Comparison of ENCODE assay signal across 34 cellular contexts in the genomic region with DNA sequence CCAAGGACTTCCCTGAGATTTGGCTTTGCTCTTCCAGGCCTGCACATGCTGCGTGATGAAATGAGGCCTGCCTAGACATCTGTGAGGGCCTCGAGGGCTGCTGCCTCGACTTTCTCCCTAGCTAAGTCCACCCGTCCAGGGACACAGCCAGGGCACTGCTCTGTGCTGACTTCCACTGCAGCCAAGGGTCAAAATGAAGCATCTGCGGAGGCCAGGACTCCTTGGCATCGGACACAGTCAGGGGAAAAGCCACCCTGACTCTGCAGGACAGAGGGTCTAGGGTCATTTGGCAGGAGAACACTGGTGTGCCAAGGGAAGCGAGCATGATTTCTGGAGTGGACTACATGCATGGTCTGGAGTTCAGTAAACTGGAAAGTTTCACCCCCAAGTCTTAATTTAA. TPM values are rescaled to one million over a fixed set of nuclear protein-coding genes. Genes with fewer than 3 reads are reported as not detected.
DNase-seq lines count a peak whose midpoint lies in the region; ATAC-seq, FAIRE-seq and TF ChIP-seq lines count a peak whose summit lies in the region.
"Had no signal": no experiment of that assay in that cellular context is flagged by ENCODE, and none has a peak within 500 bp of the region (broad histone marks: within the 10 kb centered on the region; RNA-seq: fewer than 3 reads in every experiment).

No MANE protein-coding gene starts in this region.

- no peak for DNase-seq in MCF 10A (ENCODE audit: unreplicated experiment)
- no peak for DNase-seq in breast epithelium (ENCODE audit: low spot score in 2 of 2)
- no peak for DNase-seq in K562 (ENCODE audit: extremely low read depth in 1 of 4, low spot score in 3 of 4)
- no peak for DNase-seq in memory B cell (ENCODE audit: low spot score in 2 of 2)
- DNase-seq in activated CD8-positive, alpha-beta memory T cell treated with anti-CD3 and anti-CD28 coated beads for 24 hours: no peak
- no peak for DNase-seq in nephron progenitor cell
- DNase-seq in activated naive CD4-positive, alpha-beta T cell treated with anti-CD3 and anti-CD28 coated beads for 36 hours: no peak
- DNase-seq in natural killer cell: no peak
- DNase-seq: activated CD4-positive, alpha-beta T cell treated with anti-CD3 and anti-CD28 coated beads for 1 hour; activated CD8-positive, alpha-beta T cell treated with anti-CD3 and anti-CD28 coated beads for 36 hours; activated gamma-delta T cell treated with Interleukin-2 at 50 U/mL for 16 hours; BE2C; body of pancreas; DMS53; effector CD8-positive, alpha-beta T cell; foreskin fibroblast; kidney glomerular epithelial cell; NCI-H1436; NCI-H2081 treated with DMSO at 0.1 percent for 48 hours; NCI-H226; NCI-H69; stimulated activated naive CD4-positive, alpha-beta T cell treated with Interleukin-2 at 50 U/mL for 16 hours; T-helper 17 cell; uterus had no signal

- intact Hi-C loops in MCF 10A (cut with micrococcal nuclease) (no loop called here), breast epithelium (cut with DNase I; ENCODE audit: low total_unique reads) (no loop called here), K562 (cut with micrococcal nuclease) (no loop called here), natural killer cell (cut with micrococcal nuclease) (no loop called here)
- intact Hi-C loops in activated naive CD4-positive, alpha-beta T cell treated with anti-CD3 and anti-CD28 coated beads for 36 hours (cut with micrococcal nuclease): no loop called here

- H3K9me3 Mint-ChIP-seq in MCF 10A (ENCODE audit: unreplicated experiment) (no peaks in the 10 kb centered on the region), memory B cell (no peaks in the 10 kb centered on the region), nephron progenitor cell (no peaks in the 10 kb centered on the region), natural killer cell (no peaks in the 10 kb centered on the region)
- H3K9me3 Mint-ChIP-seq in activated naive CD4-positive, alpha-beta T cell treated with anti-CD3 and anti-CD28 coated beads for 36 hours: no peaks in the 10 kb centered on the region
- H3K9me3 Mint-ChIP-seq: activated CD8-positive, alpha-beta T cell treated with anti-CD3 and anti-CD28 coated beads for 36 hours; neural crest cell had no signal

- no peak for TF ChIP-seq RAD21 in K562 (CRISPR knock-in tag; conservative IDR thresholded peaks at IDR 0.05 in 1 of 2, IDR thresholded peaks at IDR 0.05 in 1 of 2)

- H3K27ac ChIP-seq in breast epithelium: no peak overlapping the region
- no peak overlapping the region for H3K27ac ChIP-seq in K562 (ENCODE audit: extremely low read depth, low read depth, low read length)
- H3K27ac ChIP-seq: A549, body of pancreas, heart left ventricle, KMS-11, uterus had no signal

- TF ChIP-seq POLR2A in breast epithelium (IDR thresholded peaks at IDR 0.05) (no peak), K562 (conservative IDR thresholded peaks at IDR 0.05) (no peak)

- no peak for TF ChIP-seq EP300 in K562 (IDR thresholded peaks at IDR 0.05; ENCODE audit: low read length)

- peak; percentile 1; the same call in 2 of the 3 replicates for ATAC-seq in K562
- no peak for ATAC-seq in memory B cell (ENCODE audit: low read depth)
- no peak for ATAC-seq in natural killer cell
- ATAC-seq: A549, body of pancreas, esophagus mucosa, sciatic nerve, SK-N-SH treated with all-trans-retinoic acid at 6 μM for 48 hours, T-helper 17 cell had no signal

- in situ Hi-C loops in K562 (cut with MboI): no loop called here

- WGBS in K562 (ENCODE audit: insufficient coverage, low coverage, missing lambda C conversion rate): 72% methylated on average over 6 of the region's 7 CpGs

- H2AFZ ChIP-seq in K562 (ENCODE audit: low read depth, low read length): no peak overlapping the region

- no peak overlapping the region for H3K4me2 ChIP-seq in K562 (ENCODE audit: insufficient read depth, low read length)
- H3K4me2 ChIP-seq: A549, KMS-11 had no signal

- no peaks in the 10 kb centered on the region for H3K27me3 Mint-ChIP-seq in MCF 10A (ENCODE audit: insufficient read depth, unreplicated experiment)
- H3K27me3 Mint-ChIP-seq in memory B cell: no peaks in the 10 kb centered on the region
- no peaks in the 10 kb centered on the region for H3K27me3 Mint-ChIP-seq in nephron progenitor cell (ENCODE audit: low read depth, poor library complexity)
- no peaks in the 10 kb centered on the region for H3K27me3 Mint-ChIP-seq in activated naive CD4-positive, alpha-beta T cell treated with anti-CD3 and anti-CD28 coated beads for 36 hours (ENCODE audit: low read depth)
- no peaks in the 10 kb centered on the region for H3K27me3 Mint-ChIP-seq in natural killer cell (ENCODE audit: low read depth in 2 of 2)
- H3K27me3 Mint-ChIP-seq: activated CD8-positive, alpha-beta T cell treated with anti-CD3 and anti-CD28 coated beads for 36 hours; T-helper 17 cell had no signal

- no peaks in the 10 kb centered on the region for H3K27me3 ChIP-seq in breast epithelium
- no peaks in the 10 kb centered on the region for H3K27me3 ChIP-seq in K562 (ENCODE audit: control insufficient read depth in 2 of 2, insufficient read depth in 2 of 2, low read length in 2 of 2)
- H3K27me3 ChIP-seq: BE2C, body of pancreas, heart left ventricle, uterus had no signal

- H3K4me3 Mint-ChIP-seq in MCF 10A (ENCODE audit: unreplicated experiment) (no peak overlapping the region), memory B cell (no peak overlapping the region), nephron progenitor cell (no peak overlapping the region), natural killer cell (no peak overlapping the region)
- H3K4me3 Mint-ChIP-seq in activated naive CD4-positive, alpha-beta T cell treated with anti-CD3 and anti-CD28 coated beads for 36 hours: no peak overlapping the region
- H3K4me3 Mint-ChIP-seq: activated CD8-positive, alpha-beta T cell treated with anti-CD3 and anti-CD28 coated beads for 36 hours; neural crest cell; T-helper 17 cell had no signal

- POLR2A ChIA-PET in MCF 10A (lab: Yijun Ruan, JAX) (no interaction called here), K562 (lab: Yijun Ruan, JAX) (interaction anchor here (0.6 to 5.7 kb wide), 5 partner anchors 10 to 276 kb away, joined by 3 to 29 read pairs (median 4); partner anchors contain the start of gene SLC25A47)

- no peaks in the 10 kb centered on the region for H3K9me1 ChIP-seq in K562 (ENCODE audit: control insufficient read depth, insufficient read depth, low read length)

- H3K79me2 ChIP-seq in K562 (ENCODE audit: control insufficient read depth, insufficient read depth, low read length): no peaks in the 10 kb centered on the region

- H3K36me3 Mint-ChIP-seq in MCF 10A (ENCODE audit: insufficient read depth, unreplicated experiment) (peaks cover 38% of the 10 kb centered on the region), memory B cell (peaks cover 13% of the 10 kb centered on the region), nephron progenitor cell (ENCODE audit: low read depth) (peaks cover 30% of the 10 kb centered on the region), natural killer cell (no peaks in the 10 kb centered on the region)
- peaks cover 42% of the 10 kb centered on the region for H3K36me3 Mint-ChIP-seq in activated naive CD4-positive, alpha-beta T cell treated with anti-CD3 and anti-CD28 coated beads for 36 hours (ENCODE audit: low read depth)

- H3K4me3 ChIP-seq in breast epithelium (no peak overlapping the region), K562 (no peak overlapping the region)
- H3K4me3 ChIP-seq: A549, body of pancreas, HAP-1, heart left ventricle, uterus had no signal

- no peaks in the 10 kb centered on the region for H3K36me3 ChIP-seq in breast epithelium
- peaks cover 41% of the 10 kb centered on the region; the same call in 2 of the 3 replicates for H3K36me3 ChIP-seq in K562 (ENCODE audit: control insufficient read depth, insufficient read depth, low read length)
- H3K36me3 ChIP-seq: uterus had no signal

- FAIRE-seq in K562 (lab: Jason Lieb, UNC): no peak
- FAIRE-seq: A549, G401.6 had no signal

- CTCF ChIA-PET in MCF 10A (lab: Yijun Ruan, JAX) (no interaction called here), K562 (lab: Yijun Ruan, JAX; ENCODE audit: low intra/inter-chr PET ratio) (no interaction called here)
- CTCF ChIA-PET in activated naive CD4-positive, alpha-beta T cell treated with anti-CD3 and anti-CD28 coated beads for 36 hours (lab: Charles Lee): interaction anchor here (0.9 to 1.1 kb wide), 2 partner anchors 12 to 28 kb away, joined by 3 read pairs; no protein-coding TSS in a partner anchor

- no peak for TF ChIP-seq CTCF in MCF 10A (IDR thresholded peaks at IDR 0.05; ENCODE audit: unreplicated experiment)
- no peak for TF ChIP-seq CTCF in breast epithelium (IDR thresholded peaks at IDR 0.05)
- TF ChIP-seq CTCF in K562 (IDR thresholded peaks at IDR 0.05 in 2 of 3, conservative IDR thresholded peaks at IDR 0.05 in 1 of 3; ENCODE audit: insufficient read depth in 2 of 3, low read depth in 1 of 3, low read length in 3 of 3): no peak
- TF ChIP-seq CTCF in nephron progenitor cell (IDR thresholded peaks at IDR 0.05): no peak
- no peak for TF ChIP-seq CTCF in natural killer cell (IDR thresholded peaks at IDR 0.05)

- H3K9ac ChIP-seq in K562 (ENCODE audit: insufficient read depth in 1 of 2, low read depth in 2 of 2, low read length in 2 of 2): no peak overlapping the region
- H3K9ac ChIP-seq: KMS-11 had no signal

- no peaks in the 10 kb centered on the region for H3K4me1 Mint-ChIP-seq in MCF 10A (ENCODE audit: insufficient read depth, unreplicated experiment)
- no peaks in the 10 kb centered on the region for H3K4me1 Mint-ChIP-seq in memory B cell
- H3K4me1 Mint-ChIP-seq in nephron progenitor cell: peaks cover 29% of the 10 kb centered on the region
- peaks cover 12% of the 10 kb centered on the region for H3K4me1 Mint-ChIP-seq in activated naive CD4-positive, alpha-beta T cell treated with anti-CD3 and anti-CD28 coated beads for 36 hours (ENCODE audit: low read depth)
- H3K4me1 Mint-ChIP-seq in natural killer cell: no peaks in the 10 kb centered on the region
- H3K4me1 Mint-ChIP-seq: neural crest cell had no signal

- peaks cover 9% of the 10 kb centered on the region; the same call in 1 of the 2 replicates for H4K20me1 ChIP-seq in K562 (replicated peaks; ENCODE audit: control insufficient read depth, insufficient read depth, low read length)

- H3K4me1 ChIP-seq in breast epithelium (no peaks in the 10 kb centered on the region), K562 (replicated peaks in 1 of 2; ENCODE audit: control insufficient read depth in 2 of 2, insufficient read depth in 2 of 2, low read length in 2 of 2) (peaks cover 0 to 21% of the 10 kb centered on the region in 2 experiments; a peak in 2 of 5 replicates)
- H3K4me1 ChIP-seq: A549, BE2C, HAP-1, heart left ventricle, uterus had no signal

- BruUV-seq in MCF 10A (replicated peaks; lab: Mats Ljungman, UMichigan): TSS peak; percentile 83
- BruUV-seq in K562 (replicated peaks; lab: Mats Ljungman, UMichigan): TSS peak; percentile 87

- H3K9me3 ChIP-seq in breast epithelium (no peaks in the 10 kb centered on the region), K562 (replicated peaks; ENCODE audit: control insufficient read depth, insufficient read depth, low read depth, low read length) (no peaks in the 10 kb centered on the region)
- H3K9me3 ChIP-seq: A549, BE2C, body of pancreas, HAP-1, heart left ventricle, uterus had no signal

- H3K27ac Mint-ChIP-seq in MCF 10A (ENCODE audit: low read depth, unreplicated experiment) (no peak overlapping the region), memory B cell (peak overlapping the region; percentile 60), nephron progenitor cell (no peak overlapping the region), natural killer cell (no peak overlapping the region)
- H3K27ac Mint-ChIP-seq in activated naive CD4-positive, alpha-beta T cell treated with anti-CD3 and anti-CD28 coated beads for 36 hours: no peak overlapping the region
- H3K27ac Mint-ChIP-seq: activated CD8-positive, alpha-beta T cell treated with anti-CD3 and anti-CD28 coated beads for 36 hours; T-helper 17 cell had no signal

RNA-seq across cellular contexts. Expression of gene SLC25A47, which starts 10.7 kb away (rescaled TPM):
- total RNA-seq in MCF 10A (2022) (not detected in 2 replicates), breast epithelium (under 1 TPM in 1 of 3 donors, not detected in 2; 0.16 TPM), K562 (2014; rRNA removed) (0.23 and 0.24 TPM in 2 replicates), K562 (2014; rRNA removed; fragmentation: Illumina TruSeq; extraction: Trizol) (not detected in 2 replicates), K562 (2015; rRNA removed; fragmentation: Illumina TruSeq; extraction: Trizol) (0.22 TPM in 1 of 2 replicates, not detected in the other), K562 (2021) (0.09 and 0.25 TPM in 2 replicates), natural killer cell (under 1 TPM in 1 of 3 donors, not detected in 2; 0.20 TPM)
- total RNA-seq in K562 (2011; cell fraction: chromatin; rRNA removed; ENCODE audit: low replicate concordance): not detected in 2 replicates
- not detected in 2 replicates for total RNA-seq in K562 (2011; cell fraction: nucleolus; rRNA removed)
- not detected in 2 replicates for total RNA-seq in K562 (2011; cell fraction: nucleoplasm; rRNA removed)
- polyA plus RNA-seq in K562 (2011; rRNA removed) (not detected in 2 replicates), K562 (2014; fragmentation: Illumina TruSeq; extraction: Trizol) (not detected in 2 replicates), K562 (2014; fragmentation: Nextera tagmentation; extraction: Ambion mirVana) (not detected), K562 (2014; rRNA removed) (not detected in 2 replicates)
- not detected in 2 replicates for polyA plus RNA-seq in K562 (2011; cell fraction: cytosol; rRNA removed)
- not detected in 2 replicates for polyA plus RNA-seq in K562 (2011; cell fraction: nucleus; rRNA removed)
- polyA plus RNA-seq in K562 (2012): 0.06 TPM in 1 of 2 replicates, not detected in the other
- polyA minus RNA-seq in K562 (2011; rRNA and poly(A)+ RNA removed): not detected in 2 replicates
- not detected in 2 replicates for polyA minus RNA-seq in K562 (2011; cell fraction: cytosol; rRNA and poly(A)+ RNA removed)
- not detected in 2 replicates for polyA minus RNA-seq in K562 (2011; cell fraction: nucleus; rRNA and poly(A)+ RNA removed)
- not detected for total RNA-seq in activated naive CD4-positive, alpha-beta T cell treated with anti-CD3 and anti-CD28 coated beads for 36 hours
- total RNA-seq: activated CD8-positive, alpha-beta T cell treated with anti-CD3 and anti-CD28 coated beads for 36 hours; body of pancreas; esophagus mucosa; heart left ventricle; neural crest cell; sciatic nerve; T-helper 17 cell; temporal lobe; uterus had no signal
- polyA plus RNA-seq: A549, heart left ventricle had no signal

RNA-seq across cellular contexts. Expression of gene SLC25A29, which starts 27.6 kb away (rescaled TPM):
- total RNA-seq in MCF 10A (2022) (33.9 and 49.2 TPM in 2 replicates), breast epithelium (100 to 1,000 TPM in 2 of 3 donors, 10 to 100 TPM in 1; 40.2 to 119 (median 110) TPM), K562 (2014; rRNA removed) (12.7 and 17.5 TPM in 2 replicates), K562 (2014; rRNA removed; fragmentation: Illumina TruSeq; extraction: Trizol) (2.0 and 2.7 TPM in 2 replicates), K562 (2015; rRNA removed; fragmentation: Illumina TruSeq; extraction: Trizol) (3.8 and 4.1 TPM in 2 replicates), K562 (2021) (13.7 and 14.5 TPM in 2 replicates), natural killer cell (10 to 100 TPM in 2 of 3 donors, 1 to 10 TPM in 1; 8.6 to 80.7 (median 69.3) TPM)
- total RNA-seq in K562 (2011; cell fraction: chromatin; rRNA removed; ENCODE audit: low replicate concordance): 25.5 and 46.3 TPM in 2 replicates
- 35.9 TPM in 2 replicates for total RNA-seq in K562 (2011; cell fraction: nucleolus; rRNA removed)
- 25.8 and 28.6 TPM in 2 replicates for total RNA-seq in K562 (2011; cell fraction: nucleoplasm; rRNA removed)
- polyA plus RNA-seq in K562 (2011; rRNA removed) (11.3 and 20.4 TPM in 2 replicates), K562 (2014; fragmentation: Illumina TruSeq; extraction: Trizol) (4.7 and 4.8 TPM in 2 replicates), K562 (2014; fragmentation: Nextera tagmentation; extraction: Ambion mirVana) (under 1 TPM; 0.07 to 0.25 TPM), K562 (2014; rRNA removed) (14.1 and 16.4 TPM in 2 replicates)
- polyA plus RNA-seq in K562 (2011; cell fraction: cytosol; rRNA removed): 19.0 and 24.9 TPM in 2 replicates
- polyA plus RNA-seq in K562 (2011; cell fraction: nucleus; rRNA removed): 94.7 and 105 TPM in 2 replicates
- 6.3 and 8.5 TPM in 2 replicates for polyA plus RNA-seq in K562 (2012)
- 3.0 and 3.6 TPM in 2 replicates for polyA minus RNA-seq in K562 (2011; rRNA and poly(A)+ RNA removed)
- 7.5 and 8.0 TPM in 2 replicates for polyA minus RNA-seq in K562 (2011; cell fraction: cytosol; rRNA and poly(A)+ RNA removed)
- polyA minus RNA-seq in K562 (2011; cell fraction: nucleus; rRNA and poly(A)+ RNA removed): 15.0 and 16.2 TPM in 2 replicates
- 1 to 10 TPM; 8.9 to 9.8 TPM for total RNA-seq in activated naive CD4-positive, alpha-beta T cell treated with anti-CD3 and anti-CD28 coated beads for 36 hours

RNA-seq across cellular contexts. Expression of gene WDR25, which starts 42.4 kb away (rescaled TPM):
- total RNA-seq in MCF 10A (2022) (14.3 and 18.2 TPM in 2 replicates), breast epithelium (10 to 100 TPM in 2 of 3 donors, 1 to 10 TPM in 1; 8.0 to 14.2 (median 12.5) TPM), K562 (2014; rRNA removed) (11.2 TPM in 2 replicates), K562 (2014; rRNA removed; fragmentation: Illumina TruSeq; extraction: Trizol) (4.1 and 4.2 TPM in 2 replicates), K562 (2015; rRNA removed; fragmentation: Illumina TruSeq; extraction: Trizol) (6.3 and 6.7 TPM in 2 replicates), K562 (2021) (8.0 and 8.4 TPM in 2 replicates), natural killer cell (1 to 10 TPM; 5.0 to 9.8 (median 9.7) TPM)
- total RNA-seq in K562 (2011; cell fraction: chromatin; rRNA removed; ENCODE audit: low replicate concordance): 10.4 and 15.9 TPM in 2 replicates
- total RNA-seq in K562 (2011; cell fraction: nucleolus; rRNA removed): 11.0 and 11.7 TPM in 2 replicates
- total RNA-seq in K562 (2011; cell fraction: nucleoplasm; rRNA removed): 8.4 and 11.8 TPM in 2 replicates
- polyA plus RNA-seq in K562 (2011; rRNA removed) (6.3 and 7.0 TPM in 2 replicates), K562 (2014; fragmentation: Illumina TruSeq; extraction: Trizol) (7.6 and 7.7 TPM in 2 replicates), K562 (2014; fragmentation: Nextera tagmentation; extraction: Ambion mirVana) (1 to 10 TPM in 1 of 2 experiments, under 1 TPM in 1; 0.42 to 1.2 TPM), K562 (2014; rRNA removed) (7.8 and 8.9 TPM in 2 replicates)
- polyA plus RNA-seq in K562 (2011; cell fraction: cytosol; rRNA removed): 8.2 and 14.0 TPM in 2 replicates
- 4.9 and 5.8 TPM in 2 replicates for polyA plus RNA-seq in K562 (2011; cell fraction: nucleus; rRNA removed)
- polyA plus RNA-seq in K562 (2012): 5.4 and 13.7 TPM in 2 replicates
- 5.4 and 6.8 TPM in 2 replicates for polyA minus RNA-seq in K562 (2011; rRNA and poly(A)+ RNA removed)
- 3.7 and 4.5 TPM in 2 replicates for polyA minus RNA-seq in K562 (2011; cell fraction: cytosol; rRNA and poly(A)+ RNA removed)
- polyA minus RNA-seq in K562 (2011; cell fraction: nucleus; rRNA and poly(A)+ RNA removed): 7.9 and 11.1 TPM in 2 replicates
- total RNA-seq in activated naive CD4-positive, alpha-beta T cell treated with anti-CD3 and anti-CD28 coated beads for 36 hours: 1 to 10 TPM; 6.0 to 6.6 TPM
